1 cellular context compared by ENCODE assay signal in genomic region chr11:123456473-123456872, GRCh38.
TF ChIP-seq lines count a peak whose summit lies in the region.

No MANE protein-coding gene starts in this region.

TF ChIP-seq in HCT116, 20 proteins besides CTCF, POLR2A, EP300 and RAD21:
- TF ChIP-seq POLR2AphosphoS5 (IDR thresholded peaks at IDR 0.05; ENCODE audit: low read depth, low read length): peak; percentile 14; the same call in 1 of the 2 replicates
- peak; percentile 78 for TF ChIP-seq FOSL1 (IDR thresholded peaks at IDR 0.05; ENCODE audit: low read depth)
- TF ChIP-seq JUND (IDR thresholded peaks at IDR 0.05): peak; percentile 75
- TF ChIP-seq CBX3 (IDR thresholded peaks at IDR 0.05; ENCODE audit: low read depth): peak; percentile 62
- TF ChIP-seq MAX (IDR thresholded peaks at IDR 0.05): peak; percentile 57
- TF ChIP-seq SP1 (IDR thresholded peaks at IDR 0.05; ENCODE audit: low read depth): peak; percentile 48; the same call in 1 of the 2 replicates
